13 cellular contexts compared by ENCODE assay signal in genomic region chr15:56215769-56216168, GRCh38. TPM values are rescaled to one million over a fixed set of nuclear protein-coding genes. Genes with fewer than 3 reads are reported as not detected.
DNase-seq lines count a peak whose midpoint lies in the region; ATAC-seq and TF ChIP-seq lines count a peak whose summit lies in the region.
"Had no signal": no experiment of that assay in that cellular context is flagged by ENCODE, and none has a peak within 500 bp of the region (broad histone marks: within the 10 kb centered on the region; RNA-seq: fewer than 3 reads in every experiment).

No MANE protein-coding gene starts in this region.

- no peaks in the 10 kb centered on the region for H3K27me3 Mint-ChIP-seq in activated T-helper 2 cell treated with anti-CD3 and anti-CD28 coated beads, Interferon-gamma antibody, Interleukin-2, Interleukin-4, amounts not matched to agents 10 μg/mL and 5 μg/mL and 100 μg/mL, durations not matched to agents 14 hours and 24 hours and 36 hours (ENCODE audit: low read depth)
- H3K27me3 Mint-ChIP-seq: activated B cell treated with CpG ODN at 0.5 μM for 24 hours had no signal

- no peak overlapping the region for H3K4me2 ChIP-seq in neural cell (ENCODE audit: low read length)

- no peak for ATAC-seq in Right ventricle myocardium inferior
- ATAC-seq: sciatic nerve had no signal

- no peaks in the 10 kb centered on the region for H3K27me3 ChIP-seq in neural cell (ENCODE audit: insufficient read depth, low read depth, low read length)

- peaks cover 5% of the 10 kb centered on the region for H3K36me3 ChIP-seq in neural cell (ENCODE audit: insufficient read depth, low read length)

- no peak for TF ChIP-seq CTCF in neural cell (IDR thresholded peaks at IDR 0.05; ENCODE audit: poor library complexity, severe bottlenecking)

- DNase-seq in Daoy (ENCODE audit: low read depth) (peak; percentile 91), LHCN-M2 (ENCODE audit: low read depth) (peak; percentile 77), brain pericyte (ENCODE audit: low read depth, low spot score) (peak; percentile 82), Right ventricle myocardium inferior (ENCODE audit: missing footprints) (no peak)
- no peak for DNase-seq in activated T-helper 2 cell treated with anti-CD3 and anti-CD28 coated beads, Interferon-gamma antibody, Interleukin-2, Interleukin-4, amounts not matched to agents 10 μg/mL and 5 μg/mL and 100 μg/mL, durations not matched to agents 14 hours and 24 hours and 36 hours (ENCODE audit: low spot score)
- DNase-seq in activated CD4-positive, alpha-beta T cell treated with anti-CD3 and anti-CD28 coated beads, Interleukin-2, amount 50 U/mL, for 4 hours, result no peak
- DNase-seq: activated B cell treated with CpG ODN at 0.5 μM for 24 hours; activated T-cell treated with anti-CD3 and anti-CD28 coated beads, Interleukin-2, amount 50 U/mL, for 48 hours; DMS153; NCI-H1694; Right ventricle myocardium superior had no signal

- no peak for TF ChIP-seq RAD21 in neural cell (conservative IDR thresholded peaks at IDR 0.05)

- H3K4me1 Mint-ChIP-seq in activated T-helper 2 cell treated with anti-CD3 and anti-CD28 coated beads, Interferon-gamma antibody, Interleukin-2, Interleukin-4, amounts not matched to agents 10 μg/mL and 5 μg/mL and 100 μg/mL, durations not matched to agents 14 hours and 24 hours and 36 hours (ENCODE audit: low read depth), result peaks cover 10% of the 10 kb centered on the region

- H4K20me1 ChIP-seq in neural cell (ENCODE audit: insufficient read depth), result no peaks in the 10 kb centered on the region

- H3K9me3 ChIP-seq in neural cell (ENCODE audit: low read length), result peaks cover 10% of the 10 kb centered on the region

- H3K27ac ChIP-seq in neural cell (ENCODE audit: low read length), result peak overlapping the region; percentile 29

- H3K4me3 ChIP-seq in neural cell (ENCODE audit: low read length), result no peak overlapping the region

- peaks cover 42% of the 10 kb centered on the region for H3K9me3 Mint-ChIP-seq in activated T-helper 2 cell treated with anti-CD3 and anti-CD28 coated beads, Interferon-gamma antibody, Interleukin-2, Interleukin-4, amounts not matched to agents 10 μg/mL and 5 μg/mL and 100 μg/mL, durations not matched to agents 14 hours and 24 hours and 36 hours

- H3K9me2 ChIP-seq in neural cell (ENCODE audit: insufficient read depth, low read length), result no peaks in the 10 kb centered on the region

- H3K4me3 Mint-ChIP-seq in activated T-helper 2 cell treated with anti-CD3 and anti-CD28 coated beads, Interferon-gamma antibody, Interleukin-2, Interleukin-4, amounts not matched to agents 10 μg/mL and 5 μg/mL and 100 μg/mL, durations not matched to agents 14 hours and 24 hours and 36 hours (ENCODE audit: low read depth), result no peak overlapping the region
- H3K4me3 Mint-ChIP-seq: activated B cell treated with CpG ODN at 0.5 μM for 24 hours had no signal

- H3K79me2 ChIP-seq in neural cell (replicated peaks; ENCODE audit: insufficient read depth, low read length), result peaks cover 62% of the 10 kb centered on the region

- H3K9ac ChIP-seq in neural cell (ENCODE audit: low read length), result no peak overlapping the region

- intact Hi-C loops in activated T-helper 2 cell treated with anti-CD3 and anti-CD28 coated beads, Interferon-gamma antibody, Interleukin-2, Interleukin-4, amounts not matched to agents 10 μg/mL and 5 μg/mL and 100 μg/mL, durations not matched to agents 14 hours and 24 hours and 36 hours (cut with micrococcal nuclease), result no loop called here
- intact Hi-C loops in Right ventricle myocardium inferior (cut with DNase I), result loop anchor here (2.0 kb wide), 1 partner anchor 71 kb away; no protein-coding TSS in a partner anchor

- no peak overlapping the region for H2AFZ ChIP-seq in neural cell (ENCODE audit: low read depth, low read length)

- peaks cover 68% of the 10 kb centered on the region for H3K36me3 Mint-ChIP-seq in activated T-helper 2 cell treated with anti-CD3 and anti-CD28 coated beads, Interferon-gamma antibody, Interleukin-2, Interleukin-4, amounts not matched to agents 10 μg/mL and 5 μg/mL and 100 μg/mL, durations not matched to agents 14 hours and 24 hours and 36 hours (ENCODE audit: low read depth)

- no peak for TF ChIP-seq EP300 in neural cell (conservative IDR thresholded peaks at IDR 0.05; ENCODE audit: poor library complexity, severe bottlenecking)

- H3K27ac Mint-ChIP-seq in activated T-helper 2 cell treated with anti-CD3 and anti-CD28 coated beads, Interferon-gamma antibody, Interleukin-2, Interleukin-4, amounts not matched to agents 10 μg/mL and 5 μg/mL and 100 μg/mL, durations not matched to agents 14 hours and 24 hours and 36 hours, result no peak overlapping the region
- H3K27ac Mint-ChIP-seq: activated B cell treated with CpG ODN at 0.5 μM for 24 hours had no signal

- H3F3A ChIP-seq in neural cell (ENCODE audit: insufficient read depth, low read length, poor library complexity, severe bottlenecking), result no peaks in the 10 kb centered on the region

TF ChIP-seq in neural cell, 6 proteins besides CTCF, POLR2A, EP300 and RAD21:
- TF ChIP-seq EZH2 (IDR thresholded peaks at IDR 0.05; ENCODE audit: borderline replicate concordance, insufficient read depth, low read length, poor library complexity, severe bottlenecking) (no peak), MXI1 (conservative IDR thresholded peaks at IDR 0.05; ENCODE audit: poor library complexity, severe bottlenecking) (no peak), POLR2AphosphoS5 (IDR thresholded peaks at IDR 0.05) (no peak), REST (IDR thresholded peaks at IDR 0.05; ENCODE audit: borderline replicate concordance) (no peak), TAF1 (IDR thresholded peaks at IDR 0.05; ENCODE audit: low read depth) (no peak), SMC3 (conservative IDR thresholded peaks at IDR 0.05; ENCODE audit: poor library complexity) (no peak)

RNA-seq across cellular contexts. Expression of gene RFX7, which starts 27.9 kb away (rescaled TPM):
- 2.6 and 3.2 TPM in 2 replicates for total RNA-seq in Daoy (2014; rRNA removed; shearing (Covaris generic))
- total RNA-seq in LHCN-M2 (2014; rRNA removed) (7.2 and 9.8 TPM in 2 replicates), Right ventricle myocardium inferior (5.8 TPM)
- 4.7 TPM for polyA plus RNA-seq in LHCN-M2 (2012)
- 11.2 and 12.9 TPM in 2 replicates for polyA plus RNA-seq in neural cell
- 30.4 and 46.8 TPM in 2 replicates for polyA minus RNA-seq in neural cell
- total RNA-seq in activated T-helper 2 cell treated with anti-CD3 and anti-CD28 coated beads, Interferon-gamma antibody, Interleukin-2, Interleukin-4, amounts not matched to agents 10 μg/mL and 5 μg/mL and 100 μg/mL, durations not matched to agents 14 hours and 24 hours and 36 hours, result 36.6 and 37.7 TPM in 2 replicates

Comparison
In these comparisons a context has a peak if more than half of its experiments do, and no peak if none do; other contexts are left out.
1. DNase-seq: peak in Daoy (single experiment), LHCN-M2 (single experiment) and brain pericyte (single experiment); none in activated T-helper 2 cell treated with anti-CD3 and anti-CD28 coated beads, Interferon-gamma antibody, Interleukin-2, Interleukin-4, amounts not matched to agents 10 μg/mL and 5 μg/mL and 100 μg/mL, durations not matched to agents 14 hours and 24 hours and 36 hours (single experiment), Right ventricle myocardium inferior (single experiment) and activated CD4-positive, alpha-beta T cell treated with anti-CD3 and anti-CD28 coated beads, Interleukin-2, amount 50 U/mL, for 4 hours (0 of 2).